Comparison of ENCODE assay signal across 26 cellular contexts in genomic region chr1:19662313-19662712, GRCh38. TPM values are rescaled to one million over a fixed set of nuclear protein-coding genes. Genes with fewer than 3 reads are reported as not detected.
"Had no signal": no experiment of that assay in that cellular context is flagged by ENCODE, and none has a peak within 500 bp of the region (broad histone marks: within the 10 kb centered on the region; RNA-seq: fewer than 3 reads in every experiment).

No MANE protein-coding gene starts in this region.

- H3K36me3 ChIP-seq: cardiac muscle cell had no signal

- H3K4me3 ChIP-seq: ascending aorta, cardiac muscle cell had no signal

- H3K27ac ChIP-seq: ascending aorta, cardiac muscle cell, VCaP had no signal

- H3K27me3 Mint-ChIP-seq: activated naive CD4-positive, alpha-beta T cell treated with anti-CD3 and anti-CD28 coated beads, Interleukin-2, amount 50 U/mL, for 24 hours; central memory CD8-positive, alpha-beta T cell had no signal

- H3K27ac Mint-ChIP-seq: activated B cell treated with CpG ODN at 0.5 μM for 24 hours; activated CD4-positive, alpha-beta memory T cell treated with anti-CD3 and anti-CD28 coated beads, Interleukin-2, amount 10 ng/mL, durations not matched to agents 7 days and 5 days; activated CD4-positive, alpha-beta T cell treated with anti-CD3 and anti-CD28 coated beads, Interleukin-2, amount 10 ng/mL, durations not matched to agents 24 days and 14 days; activated CD8-positive, alpha-beta memory T cell treated with anti-CD3 and anti-CD28 coated beads, Interleukin-2, amount 10 ng/mL, durations not matched to agents 7 days and 5 days; activated CD8-positive, alpha-beta T cell treated with anti-CD3 and anti-CD28 coated beads, Interleukin-2, amount 10 ng/mL, durations not matched to agents 7 days and 5 days; activated naive CD4-positive, alpha-beta T cell treated with anti-CD3 and anti-CD28 coated beads, Interleukin-2, amount 10 ng/mL, durations not matched to agents 7 days and 5 days; activated naive CD4-positive, alpha-beta T cell treated with anti-CD3 and anti-CD28 coated beads, Interleukin-2, amount 50 U/mL, for 24 hours; activated naive CD8-positive, alpha-beta T cell; activated naive CD8-positive, alpha-beta T cell treated with anti-CD3 and anti-CD28 coated beads, Interleukin-2, amount 10 ng/mL, durations not matched to agents 7 days and 5 days; activated naive CD8-positive, alpha-beta T cell treated with anti-CD3 and anti-CD28 coated beads, Interleukin-2, amount 50 U/mL, for 24 hours; activated T-cell treated with anti-CD3 and anti-CD28 coated beads, Interleukin-2, amount 50 U/mL, for 24 hours; activated T-helper 2 cell treated with anti-CD3 and anti-CD28 coated beads, Interferon-gamma antibody, Interleukin-2, Interleukin-4, amounts not matched to agents 10 μg/mL and 5 μg/mL and 100 μg/mL, durations not matched to agents 14 hours and 24 hours and 36 hours; T-helper 2 cell treated with Interferon-gamma antibody and Interleukin-4, amounts not matched to agents 5 μg/mL and 100 μg/mL, for 36 hours had no signal

- H3K36me3 Mint-ChIP-seq: activated CD8-positive, alpha-beta memory T cell treated with anti-CD3 and anti-CD28 coated beads, Interleukin-2, amount 10 ng/mL, durations not matched to agents 7 days and 5 days; activated naive CD4-positive, alpha-beta T cell treated with anti-CD3 and anti-CD28 coated beads, Interleukin-2, amount 10 ng/mL, durations not matched to agents 7 days and 5 days; activated naive CD4-positive, alpha-beta T cell treated with anti-CD3 and anti-CD28 coated beads, Interleukin-2, amount 50 U/mL, for 24 hours; brain had no signal

- ATAC-seq: activated CD8-positive, alpha-beta memory T cell treated with anti-CD3 and anti-CD28 coated beads, Interleukin-2, amount 10 ng/mL, durations not matched to agents 7 days and 5 days; activated CD8-positive, alpha-beta T cell treated with anti-CD3 and anti-CD28 coated beads, Interleukin-2, amount 10 ng/mL, durations not matched to agents 7 days and 5 days; activated naive CD8-positive, alpha-beta T cell treated with anti-CD3 and anti-CD28 coated beads, Interleukin-2, amount 50 U/mL, for 24 hours had no signal

- H3K4me3 Mint-ChIP-seq: activated B cell treated with CpG ODN at 0.5 μM for 24 hours; activated CD4-positive, alpha-beta memory T cell treated with anti-CD3 and anti-CD28 coated beads, Interleukin-2, amount 10 ng/mL, durations not matched to agents 7 days and 5 days; activated CD4-positive, alpha-beta T cell treated with anti-CD3 and anti-CD28 coated beads, Interleukin-2, amount 10 ng/mL, durations not matched to agents 24 days and 14 days; activated CD8-positive, alpha-beta memory T cell treated with anti-CD3 and anti-CD28 coated beads, Interleukin-2, amount 10 ng/mL, durations not matched to agents 7 days and 5 days; activated CD8-positive, alpha-beta T cell treated with anti-CD3 and anti-CD28 coated beads, Interleukin-2, amount 10 ng/mL, durations not matched to agents 7 days and 5 days; activated naive CD4-positive, alpha-beta T cell treated with anti-CD3 and anti-CD28 coated beads, Interleukin-2, amount 10 ng/mL, durations not matched to agents 7 days and 5 days; activated naive CD4-positive, alpha-beta T cell treated with anti-CD3 and anti-CD28 coated beads, Interleukin-2, amount 50 U/mL, for 24 hours; activated naive CD8-positive, alpha-beta T cell; activated naive CD8-positive, alpha-beta T cell treated with anti-CD3 and anti-CD28 coated beads, Interleukin-2, amount 10 ng/mL, durations not matched to agents 7 days and 5 days; activated naive CD8-positive, alpha-beta T cell treated with anti-CD3 and anti-CD28 coated beads, Interleukin-2, amount 50 U/mL, for 24 hours; activated T-cell treated with anti-CD3 and anti-CD28 coated beads, Interleukin-2, amount 50 U/mL, for 24 hours; T-helper 2 cell treated with Interferon-gamma antibody and Interleukin-4, amounts not matched to agents 5 μg/mL and 100 μg/mL, for 36 hours had no signal

- DNase-seq: activated B cell treated with CpG ODN at 0.5 μM for 24 hours; activated CD4-positive, alpha-beta memory T cell treated with anti-CD3 and anti-CD28 coated beads, Interleukin-2, amount 10 ng/mL, durations not matched to agents 7 days and 5 days; activated CD4-positive, CD25-positive, alpha-beta regulatory T cell treated with anti-CD3 and anti-CD28 coated beads, Interleukin-2, amount 50 U/mL, for 72 hours; activated CD8-positive, alpha-beta memory T cell treated with anti-CD3 and anti-CD28 coated beads for 24 hours; activated gamma-delta T cell; activated naive CD8-positive, alpha-beta T cell treated with anti-CD3 and anti-CD28 coated beads, Interleukin-2, amount 10 ng/mL, durations not matched to agents 7 days and 5 days; activated naive CD8-positive, alpha-beta T cell treated with anti-CD3 and anti-CD28 coated beads, Interleukin-2, amount 50 U/mL, for 24 hours; activated T-cell treated with anti-CD3 and anti-CD28 coated beads, Interleukin-2, amount 50 U/mL, for 24 hours; cerebellar nuclear complex had no signal

- H3K9me3 ChIP-seq: ascending aorta had no signal

RNA-seq across cellular contexts. Expression of gene HTR6, which starts 2.4 kb away (rescaled TPM):
- total RNA-seq: activated B cell treated with CpG ODN at 0.5 μM for 24 hours; activated CD4-positive, alpha-beta memory T cell treated with anti-CD3 and anti-CD28 coated beads, Interleukin-2, amount 10 ng/mL, durations not matched to agents 7 days and 5 days; activated CD4-positive, alpha-beta T cell treated with anti-CD3 and anti-CD28 coated beads, Interleukin-2, amount 10 ng/mL, durations not matched to agents 24 days and 14 days; activated CD8-positive, alpha-beta memory T cell treated with anti-CD3 and anti-CD28 coated beads, Interleukin-2, amount 10 ng/mL, durations not matched to agents 7 days and 5 days; activated CD8-positive, alpha-beta T cell treated with anti-CD3 and anti-CD28 coated beads, Interleukin-2, amount 10 ng/mL, durations not matched to agents 7 days and 5 days; activated T-helper 2 cell treated with anti-CD3 and anti-CD28 coated beads, Interferon-gamma antibody, Interleukin-2, Interleukin-4, amounts not matched to agents 10 μg/mL and 5 μg/mL and 100 μg/mL, durations not matched to agents 14 hours and 24 hours and 36 hours; ascending aorta; bronchial epithelial cell; cardiac muscle cell; chondrocyte; T-helper 1 cell treated with Interleukin-12 subunit alpha and Interleukin-12 subunit beta and Interleukin-4 antibody, amounts not matched to agents 30 ng/mL and 1 ng/mL, for 36 hours had no signal
- polyA plus RNA-seq: adipose tissue, cardiac muscle cell had no signal
